In genomic region chr3:168093790-168094189, GRCh38 we compare ENCODE assay signal across 11 cellular contexts. TPM values are rescaled to one million over a fixed set of nuclear protein-coding genes. Genes with fewer than 3 reads are reported as not detected.
DNase-seq lines count a peak whose midpoint lies in the region; ATAC-seq and TF ChIP-seq lines count a peak whose summit lies in the region.
"Had no signal": no experiment of that assay in that cellular context is flagged by ENCODE, and none has a peak within 500 bp of the region (broad histone marks: within the 10 kb centered on the region; RNA-seq: fewer than 3 reads in every experiment).

No MANE protein-coding gene starts in this region.

- no peaks in the 10 kb centered on the region for H3K27me3 ChIP-seq in PC-9 (ENCODE audit: insufficient read depth, low read depth)
- H3K27me3 ChIP-seq in esophagus squamous epithelium: no peaks in the 10 kb centered on the region
- no peaks in the 10 kb centered on the region for H3K27me3 ChIP-seq in trophoblast cell (ENCODE audit: insufficient read depth, low read length)

- peaks cover 0 to 11% of the 10 kb centered on the region in 2 donors for H3K4me1 Mint-ChIP-seq in effector memory CD8-positive, alpha-beta T cell (ENCODE audit: low read depth in 2 of 2)

- no peaks in the 10 kb centered on the region for H4K20me1 ChIP-seq in PC-9 (ENCODE audit: insufficient read depth)

- H3K79me2 ChIP-seq in PC-9 (ENCODE audit: low read depth) (peaks cover 29% of the 10 kb centered on the region; the same call in 1 of the 2 replicates), trophoblast cell (ENCODE audit: control insufficient read depth, insufficient read depth, low read length, poor library complexity) (peaks cover 8% of the 10 kb centered on the region)

- H3K79me1 ChIP-seq in trophoblast cell (ENCODE audit: low read length): peaks cover 11% of the 10 kb centered on the region

- POLR2A ChIA-PET in PC-9 (lab: Charles Lee; ENCODE audit: unreplicated experiment): no interaction called here

- WGBS in esophagus squamous epithelium, 2 donors: 53 to 57% methylated on average over 3 of the region's 3 CpGs
- whole genome bisulfite sequencing in trophoblast cell (ENCODE audit: extremely low coverage, insufficient coverage, insufficient read length): no CpG with 5 or more reads among the region's 3 CpGs

- no peak overlapping the region for H3K27ac Mint-ChIP-seq in effector memory CD8-positive, alpha-beta T cell

- no peak overlapping the region for H3K14ac ChIP-seq in trophoblast cell (ENCODE audit: low read length)

- no peak overlapping the region for H2BK120ac ChIP-seq in trophoblast cell (ENCODE audit: insufficient read depth, low read length, poor library complexity)

- H3K9me2 ChIP-seq in PC-9 (ENCODE audit: insufficient read depth): no peaks in the 10 kb centered on the region

- intact Hi-C loops in PC-9 (cut with micrococcal nuclease; ENCODE audit: unreplicated experiment) (no loop called here), esophagus squamous epithelium (cut with DNase I) (no loop called here)

- peaks cover 16% of the 10 kb centered on the region; the same call in 1 of the 2 replicates for H3F3A ChIP-seq in PC-9 (ENCODE audit: insufficient read depth, low read depth)

- no peak overlapping the region for H3K4ac ChIP-seq in trophoblast cell (ENCODE audit: low read depth, low read length)

- H3K27ac ChIP-seq in PC-9: no peak overlapping the region
- H3K27ac ChIP-seq in esophagus squamous epithelium: peak overlapping the region in 1 of 4 donors; percentile 93
- no peak overlapping the region for H3K27ac ChIP-seq in trophoblast cell (ENCODE audit: low read depth, low read length)
- H3K27ac ChIP-seq: epithelial cell of prostate had no signal

- DNase-seq in EH (ENCODE audit: low read depth) (peak; percentile 27), PC-9 (no peak), esophagus squamous epithelium (lab: John Stamatoyannopoulos, UW) (no peak), trophoblast cell (no peak), activated gamma-delta T cell (lab: John Stamatoyannopoulos, UW) (no peak)
- no peak for DNase-seq in activated naive CD4-positive, alpha-beta T cell (lab: John Stamatoyannopoulos, UW)
- no peak for DNase-seq in effector memory CD8-positive, alpha-beta T cell
- DNase-seq in activated effector memory CD4-positive, alpha-beta T cell treated with Interleukin-2 at 50 U/mL for 16 hours: no peak
- DNase-seq: activated CD8-positive, alpha-beta memory T cell treated with anti-CD3 and anti-CD28 coated beads, Interleukin-2, amount 50 U/mL, for 4 hours; stimulated activated naive CD8-positive, alpha-beta T cell treated with anti-CD3 and anti-CD28 coated beads, Interleukin-15, Interleukin-2, amounts not matched to agents 100 U/mL and 50 U/mL, for 24 hours had no signal

- CTCF ChIA-PET in PC-9 (lab: Charles Lee): no interaction called here

- H2BK5ac ChIP-seq in trophoblast cell (ENCODE audit: low read depth, low read length, poor library complexity): no peak overlapping the region

- TF ChIP-seq CTCF in PC-9 (conservative IDR thresholded peaks at IDR 0.05) (no peak), esophagus squamous epithelium (IDR thresholded peaks at IDR 0.05) (no peak)

- peaks cover 0 to 9% of the 10 kb centered on the region in 2 donors for H3K27me3 Mint-ChIP-seq in effector memory CD8-positive, alpha-beta T cell

- H2AK5ac ChIP-seq in trophoblast cell (ENCODE audit: low read length): no peak overlapping the region

- peak overlapping the region; percentile 97 for H3K4me2 ChIP-seq in PC-9
- H3K4me2 ChIP-seq in trophoblast cell (ENCODE audit: low read length): peak overlapping the region; percentile 0

- peak overlapping the region in 1 of 2 donors; percentile 17 for H3K4me3 Mint-ChIP-seq in effector memory CD8-positive, alpha-beta T cell

- no peaks in the 10 kb centered on the region for H3K36me3 Mint-ChIP-seq in effector memory CD8-positive, alpha-beta T cell (ENCODE audit: insufficient read depth)

- no peaks in the 10 kb centered on the region for H3K9me3 ChIP-seq in PC-9 (ENCODE audit: insufficient read depth, low read depth)
- no peaks in the 10 kb centered on the region for H3K9me3 ChIP-seq in esophagus squamous epithelium
- no peaks in the 10 kb centered on the region for H3K9me3 ChIP-seq in trophoblast cell (ENCODE audit: insufficient read depth, low read depth, low read length)

- ATAC-seq in effector memory CD8-positive, alpha-beta T cell (replicated peaks): no peak
- ATAC-seq: stimulated activated naive CD8-positive, alpha-beta T cell treated with anti-CD3 and anti-CD28 coated beads, Interleukin-15, Interleukin-2, amounts not matched to agents 100 U/mL and 50 U/mL, for 24 hours had no signal

- no TSS peak for BruUV-seq in PC-9 (replicated peaks; lab: Mats Ljungman, UMichigan)

- no peak overlapping the region for H4K12ac ChIP-seq in trophoblast cell (ENCODE audit: low read depth, low read length)

- H2BK12ac ChIP-seq in trophoblast cell (ENCODE audit: low read length): no peak overlapping the region

- no peaks in the 10 kb centered on the region for H3K36me3 ChIP-seq in PC-9 (ENCODE audit: low read depth)
- no peaks in the 10 kb centered on the region for H3K36me3 ChIP-seq in esophagus squamous epithelium
- H3K36me3 ChIP-seq in trophoblast cell (ENCODE audit: control insufficient read depth in 1 of 2, insufficient read depth in 2 of 2, low read length in 2 of 2): no peaks in the 10 kb centered on the region

- H2AFZ ChIP-seq in PC-9 (no peak overlapping the region; the same call in 1 of the 2 replicates), trophoblast cell (ENCODE audit: insufficient read depth, low read length, poor library complexity) (no peak overlapping the region)

- no peak overlapping the region for H4K8ac ChIP-seq in trophoblast cell (ENCODE audit: low read depth, low read length)

- no peak for TF ChIP-seq POLR2A in esophagus squamous epithelium (IDR thresholded peaks at IDR 0.05)

- H3K4me1 ChIP-seq in PC-9 (replicated peaks; ENCODE audit: insufficient read depth) (peaks cover 35% of the 10 kb centered on the region), esophagus squamous epithelium (peaks cover 6 to 52% (median 24%) of the 10 kb centered on the region in 3 donors), trophoblast cell (ENCODE audit: control insufficient read depth in 1 of 2, insufficient read depth in 2 of 2, low read length in 2 of 2) (peaks cover 0 to 2% of the 10 kb centered on the region in 2 experiments)

- no peak overlapping the region for H3K18ac ChIP-seq in trophoblast cell (ENCODE audit: low read length)

- H3K9ac ChIP-seq in trophoblast cell (ENCODE audit: low read length): no peak overlapping the region

- H3K4me3 ChIP-seq in PC-9 (peak overlapping the region; percentile 92; the same call in 1 of the 2 replicates), esophagus squamous epithelium (peak overlapping the region in 3 of 4 donors; percentile 72 to 78 (median 75)), trophoblast cell (ENCODE audit: low read depth, low read length) (no peak overlapping the region)

- H3K9me3 Mint-ChIP-seq in effector memory CD8-positive, alpha-beta T cell: no peaks in the 10 kb centered on the region

- no peak overlapping the region for H3K23ac ChIP-seq in trophoblast cell (ENCODE audit: low read length)

- no peak overlapping the region for H4K91ac ChIP-seq in trophoblast cell (ENCODE audit: low read depth, low read length)

RNA-seq across cellular contexts. Expression of gene GOLIM4, which starts 1.9 kb away (rescaled TPM):
- 10.9 and 17.5 TPM in 2 replicates for total RNA-seq in PC-9 (2021)
- 10 to 100 TPM in 3 of 4 donors, 1 to 10 TPM in 1; 9.1 to 29.6 (median 13.8) TPM for total RNA-seq in esophagus squamous epithelium
- polyA plus RNA-seq in trophoblast cell (2013): 26.8 and 28.4 TPM in 2 replicates
